In genomic region chr14:74244115-74244514, GRCh38 we compare ENCODE assay signal across 2 cellular contexts.
TF ChIP-seq lines count a peak whose summit lies in the region.

No MANE protein-coding gene starts in this region.

TF ChIP-seq in HEK293, 187 proteins besides CTCF, POLR2A, EP300 and RAD21:
- TF ChIP-seq ZNF645 (tag by site-specific recombination; IDR thresholded peaks at IDR 0.05) (no peak), ZIC2 (tag by site-specific recombination; IDR thresholded peaks at IDR 0.05) (peak; percentile 18; the same call in 1 of the 2 replicates), GLIS2 (tag by site-specific recombination; IDR thresholded peaks at IDR 0.05) (0 out of 2 replicates have a peak, but pooled peaks have one; percentile 16), GLIS1 (tag by site-specific recombination; IDR thresholded peaks at IDR 0.05) (peak; percentile 35; the same call in 1 of the 2 replicates)

TF ChIP-seq in GM12878, 131 proteins besides CTCF, POLR2A, EP300 and RAD21:
- no peak for TF ChIP-seq MYB (IDR thresholded peaks at IDR 0.05; ENCODE audit: borderline replicate concordance, low read depth, low read length)
- no peak for TF ChIP-seq ELK1 (IDR thresholded peaks at IDR 0.05; ENCODE audit: low read depth, low read length)
- TF ChIP-seq SUZ12 (IDR thresholded peaks at IDR 0.05; ENCODE audit: unreplicated experiment): no peak
- no peak for TF ChIP-seq ZNF274 (IDR thresholded peaks at IDR 0.05; ENCODE audit: insufficient read depth, insufficient read length)
- TF ChIP-seq ZBTB4 (CRISPR knock-in tag; IDR thresholded peaks at IDR 0.05): no peak
- TF ChIP-seq RCOR1 (conservative IDR thresholded peaks at IDR 0.05; ENCODE audit: low read depth, low read length): no peak
- TF ChIP-seq SIN3A (IDR thresholded peaks at IDR 0.05; ENCODE audit: low read depth, low read length): no peak
